In the genomic region with DNA sequence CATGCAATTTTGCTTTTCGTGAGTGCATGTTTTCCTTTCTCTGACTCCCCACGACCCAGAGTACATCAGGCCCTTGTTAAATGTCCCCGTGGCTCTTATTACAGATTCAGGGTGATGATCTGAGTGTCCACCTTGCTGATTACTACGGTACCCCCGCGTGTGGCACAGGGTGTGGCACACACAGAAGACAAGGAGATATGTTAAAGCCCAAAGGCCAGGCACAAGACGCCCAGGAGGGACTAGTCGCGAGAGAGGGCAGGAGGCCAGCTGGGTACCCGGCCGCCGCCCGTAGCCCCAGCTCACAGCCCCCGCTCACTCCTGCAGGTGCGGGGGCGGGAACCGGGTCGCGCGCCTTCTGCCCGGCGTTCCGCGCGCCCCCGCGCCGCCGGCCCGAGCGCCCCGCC, we compare ENCODE assay signal across 8 cellular contexts. TPM values are rescaled to one million over a fixed set of nuclear protein-coding genes. Genes with fewer than 3 reads are reported as not detected.
A peak's percentile ranks its signal among the peaks of the same experiment; 100 is the strongest.
DNase-seq lines count a peak whose midpoint lies in the region; ATAC-seq and TF ChIP-seq lines count a peak whose summit lies in the region.

No MANE protein-coding gene starts in this region.

- peak overlapping the region; percentile 10; the same call in 1 of the 2 replicates for H3K9ac ChIP-seq in iPS-20b (ENCODE audit: low read depth, low read length)

- TF ChIP-seq POLR2A in stomach (IDR thresholded peaks at IDR 0.05), result no peak

- ATAC-seq in HG02623 (IDR thresholded peaks at IDR 0.05; ENCODE audit: unreplicated experiment) (no peak), HG02763 (IDR thresholded peaks at IDR 0.05; ENCODE audit: unreplicated experiment) (no peak)

- no peak for DNase-seq in activated naive CD4-positive, alpha-beta T cell treated with anti-CD3 and anti-CD28 coated beads, Interleukin-2, amount 10 ng/mL, durations not matched to agents 7 days and 5 days
- DNase-seq in activated naive CD4-positive, alpha-beta T cell treated with Interleukin-2 at 50 U/mL for 16 hours, result no peak
- no peak for DNase-seq in activated CD4-positive, alpha-beta memory T cell treated with anti-CD3 and anti-CD28 coated beads for 36 hours
- no peak for DNase-seq in stomach
- DNase-seq in SW480 (ENCODE audit: low spot score), result no peak

- H3K4me1 Mint-ChIP-seq in activated naive CD4-positive, alpha-beta T cell treated with anti-CD3 and anti-CD28 coated beads, Interleukin-2, amount 10 ng/mL, durations not matched to agents 7 days and 5 days, result peaks cover 39% of the 10 kb centered on the region
- H3K4me1 Mint-ChIP-seq in activated CD4-positive, alpha-beta memory T cell treated with anti-CD3 and anti-CD28 coated beads for 36 hours (ENCODE audit: low read depth), result peaks cover 38% of the 10 kb centered on the region

- intact Hi-C loops in activated CD4-positive, alpha-beta memory T cell treated with anti-CD3 and anti-CD28 coated beads for 36 hours (cut with micrococcal nuclease), result loop anchor here (2.0 to 10.0 kb wide), 3 partner anchors 156 to 647 kb away; partner anchors contain the start of genes CEP55 and KIF11
- intact Hi-C loops in stomach (cut with DNase I; ENCODE audit: low total_unique reads), result no loop called here

- H3K9me3 ChIP-seq in iPS-20b (ENCODE audit: insufficient read depth, low read depth, low read length), result no peaks in the 10 kb centered on the region
- no peaks in the 10 kb centered on the region for H3K9me3 ChIP-seq in stomach

- H3K27ac ChIP-seq in iPS-20b (ENCODE audit: low read length), result no peak overlapping the region
- peak overlapping the region; percentile 82 to 97 (median 94) for H3K27ac ChIP-seq in stomach

- CTCF ChIA-PET in activated naive CD4-positive, alpha-beta T cell treated with anti-CD3 and anti-CD28 coated beads, Interleukin-2, amount 10 ng/mL, durations not matched to agents 7 days and 5 days (lab: Charles Lee), result interaction anchor here (1.0 to 5.7 kb wide), 2 partner anchors 12 to 27 kb away, joined by 3 to 41 read pairs; no protein-coding TSS in a partner anchor
- CTCF ChIA-PET in activated CD4-positive, alpha-beta memory T cell treated with anti-CD3 and anti-CD28 coated beads for 36 hours (lab: Charles Lee), result interaction anchor here (0.8 to 3.9 kb wide), 6 partner anchors 11 to 166 kb away, joined by 3 to 33 read pairs (median 4); no protein-coding TSS in a partner anchor

- no peak for TF ChIP-seq CTCF in stomach (IDR thresholded peaks at IDR 0.05)

- peaks cover 39% of the 10 kb centered on the region for H3K27me3 ChIP-seq in iPS-20b (ENCODE audit: insufficient read depth, low read length)
- no peaks in the 10 kb centered on the region for H3K27me3 ChIP-seq in stomach

- peaks cover 8% of the 10 kb centered on the region for H3K27me3 Mint-ChIP-seq in activated naive CD4-positive, alpha-beta T cell treated with anti-CD3 and anti-CD28 coated beads, Interleukin-2, amount 10 ng/mL, durations not matched to agents 7 days and 5 days
- H3K27me3 Mint-ChIP-seq in activated CD4-positive, alpha-beta memory T cell treated with anti-CD3 and anti-CD28 coated beads for 36 hours, result no peaks in the 10 kb centered on the region

- H3K9me3 Mint-ChIP-seq in activated naive CD4-positive, alpha-beta T cell treated with anti-CD3 and anti-CD28 coated beads, Interleukin-2, amount 10 ng/mL, durations not matched to agents 7 days and 5 days, result no peaks in the 10 kb centered on the region
- H3K9me3 Mint-ChIP-seq in activated CD4-positive, alpha-beta memory T cell treated with anti-CD3 and anti-CD28 coated beads for 36 hours, result no peaks in the 10 kb centered on the region

- H3K4me3 Mint-ChIP-seq in activated naive CD4-positive, alpha-beta T cell treated with anti-CD3 and anti-CD28 coated beads, Interleukin-2, amount 10 ng/mL, durations not matched to agents 7 days and 5 days, result peak overlapping the region; percentile 85
- peak overlapping the region; percentile 84 for H3K4me3 Mint-ChIP-seq in activated CD4-positive, alpha-beta memory T cell treated with anti-CD3 and anti-CD28 coated beads for 36 hours

- H3K4me1 ChIP-seq in iPS-20b (ENCODE audit: insufficient read depth, low read length), result no peaks in the 10 kb centered on the region
- H3K4me1 ChIP-seq in stomach, result peaks cover 6 to 33% (median 17%) of the 10 kb centered on the region in 4 donors

- 1 to 3% (median 2%) methylated on average over 7 to 32 of the region's 32 CpGs for WGBS in stomach, 5 donors

- H3K27ac Mint-ChIP-seq in activated naive CD4-positive, alpha-beta T cell treated with anti-CD3 and anti-CD28 coated beads, Interleukin-2, amount 10 ng/mL, durations not matched to agents 7 days and 5 days, result peak overlapping the region; percentile 92
- H3K27ac Mint-ChIP-seq in activated CD4-positive, alpha-beta memory T cell treated with anti-CD3 and anti-CD28 coated beads for 36 hours, result peak overlapping the region; percentile 74

- POLR2A ChIA-PET in activated CD4-positive, alpha-beta memory T cell treated with anti-CD3 and anti-CD28 coated beads for 36 hours (lab: Charles Lee), result interaction anchor here (1.2 to 1.4 kb wide), 3 partner anchors 26 to 634 kb away, joined by 3 to 5 read pairs (median 4); partner anchors contain the start of gene MYOF

- H3K36me3 ChIP-seq in iPS-20b (ENCODE audit: insufficient read depth, low read depth, low read length), result no peaks in the 10 kb centered on the region
- no peaks in the 10 kb centered on the region for H3K36me3 ChIP-seq in stomach

- TF ChIP-seq EP300 in stomach (IDR thresholded peaks at IDR 0.05), result no peak

- H3K4me3 ChIP-seq in iPS-20b (ENCODE audit: low read length), result peak overlapping the region; percentile 69
- peak overlapping the region; percentile 91 to 99 (median 96) for H3K4me3 ChIP-seq in stomach

- H3K36me3 Mint-ChIP-seq in activated naive CD4-positive, alpha-beta T cell treated with anti-CD3 and anti-CD28 coated beads, Interleukin-2, amount 10 ng/mL, durations not matched to agents 7 days and 5 days, result peaks cover 3% of the 10 kb centered on the region
- no peaks in the 10 kb centered on the region for H3K36me3 Mint-ChIP-seq in activated CD4-positive, alpha-beta memory T cell treated with anti-CD3 and anti-CD28 coated beads for 36 hours

RNA-seq across cellular contexts. Expression of gene EXOC6, which starts 0.3 kb away (rescaled TPM):
- 10 to 100 TPM; 10.7 to 10.8 TPM for total RNA-seq in activated CD4-positive, alpha-beta memory T cell treated with anti-CD3 and anti-CD28 coated beads for 36 hours
- total RNA-seq in stomach, result 10 to 100 TPM in 2 of 5 donors, 1 to 10 TPM in 3; 1.7 to 21.3 (median 8.9) TPM
- 1 to 10 TPM; 3.3 to 4.9 (median 4.2) TPM for polyA plus RNA-seq in stomach
